Comparison of ENCODE assay signal across 23 cellular contexts in the genomic region with DNA sequence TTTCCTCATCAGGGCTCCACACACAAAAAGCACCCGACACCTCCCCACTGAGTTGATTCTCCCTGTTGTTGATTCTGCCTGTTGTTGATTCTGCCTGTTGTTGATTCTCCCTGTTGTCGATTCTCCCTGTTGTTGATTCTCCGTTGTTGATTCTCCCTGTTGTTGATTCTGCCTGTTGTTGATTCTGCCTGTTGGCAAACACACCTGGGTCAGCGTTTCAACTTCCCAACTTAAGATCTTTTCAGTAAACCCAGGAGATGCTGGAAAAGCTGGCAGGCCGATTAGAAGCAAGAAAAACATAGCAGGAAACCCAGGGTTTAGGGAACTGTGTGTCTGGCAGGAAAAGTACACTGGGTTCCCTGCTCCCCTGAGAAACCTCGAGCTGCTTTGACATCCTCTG. TPM values are rescaled to one million over a fixed set of nuclear protein-coding genes. Genes with fewer than 3 reads are reported as not detected.
"Had no signal": no experiment of that assay in that cellular context is flagged by ENCODE, and none has a peak within 500 bp of the region (broad histone marks: within the 10 kb centered on the region; RNA-seq: fewer than 3 reads in every experiment).

No MANE protein-coding gene starts in this region.

- H3K27ac ChIP-seq: cardiac muscle cell, epithelial cell of prostate, left ventricle myocardium inferior, pancreas, suprapubic skin, transverse colon, vagina had no signal

- H3K4me3 Mint-ChIP-seq: dendritic cell treated with granulocyte-macrophage colony-stimulating factor and Interleukin-4, amounts not matched to agents 40 ng/mL and 50 ng/mL, for 4 days; stimulated activated naive CD8-positive, alpha-beta T cell treated with anti-CD3 and anti-CD28 coated beads, Interleukin-15, Interleukin-2, amounts not matched to agents 100 ng/mL and 50 ng/mL, for 24 hours had no signal

- H3K36me3 ChIP-seq: cardiac muscle cell, left ventricle myocardium inferior, pancreas, transverse colon, vagina had no signal

- H3K36me3 Mint-ChIP-seq: activated naive CD4-positive, alpha-beta T cell treated with anti-CD3 and anti-CD28 coated beads, Interleukin-2, amount 50 U/mL, for 72 hours had no signal

- ATAC-seq: activated CD4-positive, CD25-positive, alpha-beta regulatory T cell treated with anti-CD3 and anti-CD28 coated beads, Interleukin-2, amount 50 U/mL, for 24 hours; activated naive CD4-positive, alpha-beta T cell treated with anti-CD3 and anti-CD28 coated beads, Interleukin-2, amount 50 U/mL, for 72 hours; naive thymus-derived CD4-positive, alpha-beta T cell; pancreas had no signal

- H3K4me3 ChIP-seq: cardiac muscle cell, left ventricle myocardium inferior, pancreas, sigmoid colon, suprapubic skin, transverse colon, vagina had no signal

- H3K27me3 ChIP-seq: cardiac muscle cell, pancreas, sigmoid colon, suprapubic skin, vagina had no signal

- H3K27me3 Mint-ChIP-seq: naive thymus-derived CD4-positive, alpha-beta T cell had no signal

- H3K9me3 ChIP-seq: left ventricle myocardium inferior, pancreas, sigmoid colon, suprapubic skin, transverse colon, vagina had no signal

- H3K9me3 Mint-ChIP-seq: activated naive CD4-positive, alpha-beta T cell treated with anti-CD3 and anti-CD28 coated beads, Interleukin-2, amount 50 U/mL, for 72 hours; dendritic cell treated with granulocyte-macrophage colony-stimulating factor and Interleukin-4, amounts not matched to agents 40 ng/mL and 50 ng/mL, for 4 days; naive thymus-derived CD4-positive, alpha-beta T cell; stimulated activated naive CD8-positive, alpha-beta T cell treated with anti-CD3 and anti-CD28 coated beads, Interleukin-15, Interleukin-2, amounts not matched to agents 100 ng/mL and 50 ng/mL, for 24 hours had no signal

- DNase-seq: activated gamma-delta T cell treated with Interleukin-2 at 50 U/mL for 16 hours; amniotic stem cell; effector memory CD4-positive, alpha-beta T cell; foreskin fibroblast; glutamatergic neuron; kidney glomerular epithelial cell; left ventricle myocardium inferior; mesenchymal stem cell; naive thymus-derived CD4-positive, alpha-beta T cell; sigmoid colon; T-helper 1 cell; T1000; transverse colon had no signal

- H3K27ac Mint-ChIP-seq: dendritic cell treated with granulocyte-macrophage colony-stimulating factor and Interleukin-4, amounts not matched to agents 40 ng/mL and 50 ng/mL, for 4 days; stimulated activated naive CD8-positive, alpha-beta T cell treated with anti-CD3 and anti-CD28 coated beads, Interleukin-15, Interleukin-2, amounts not matched to agents 100 ng/mL and 50 ng/mL, for 24 hours had no signal

RNA-seq across cellular contexts. Expression of gene MUC4, which starts 48.7 kb away (rescaled TPM):
- total RNA-seq: cardiac muscle cell, chondrocyte, suprapubic skin had no signal
